Comparison of ENCODE assay signal across 11 cellular contexts in the genomic region with DNA sequence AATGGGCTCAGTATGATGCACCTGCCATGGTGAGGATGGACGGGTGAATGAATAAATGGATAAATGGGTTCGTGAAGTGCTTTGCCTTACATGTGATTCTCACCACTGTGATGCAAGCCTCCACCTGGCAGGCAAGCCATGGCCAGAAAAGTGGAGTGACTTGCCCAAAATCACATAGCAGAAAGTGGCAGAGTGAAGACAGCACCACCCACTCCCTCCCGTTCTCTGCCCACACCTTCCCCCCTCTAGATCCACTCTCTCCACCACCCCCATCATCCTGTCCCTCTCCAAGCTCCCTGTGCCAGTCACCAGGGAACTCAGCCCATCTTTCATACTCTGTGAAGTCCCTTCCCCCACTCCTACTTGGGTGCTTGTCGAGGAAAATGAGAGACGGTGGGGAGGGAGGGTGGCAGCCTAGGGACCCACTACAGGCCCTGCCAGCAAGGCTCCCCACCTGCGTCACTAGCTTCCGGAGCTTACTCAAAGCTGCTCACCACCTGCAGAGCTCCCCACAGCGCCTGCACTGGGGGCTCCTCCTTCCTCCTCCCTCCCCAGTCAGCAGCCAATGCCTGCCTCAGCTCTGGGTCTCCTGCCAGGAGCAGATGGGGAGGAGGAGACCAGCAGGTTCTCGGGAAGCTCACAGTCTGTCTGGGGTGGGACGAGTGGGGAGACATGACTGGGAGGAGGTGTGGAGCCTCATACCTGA.
DNase-seq lines count a peak whose midpoint lies in the region; ATAC-seq and TF ChIP-seq lines count a peak whose summit lies in the region.
"Had no signal": no experiment of that assay in that cellular context is flagged by ENCODE, and none has a peak within 500 bp of the region (broad histone marks: within the 10 kb centered on the region; RNA-seq: fewer than 3 reads in every experiment).

No MANE protein-coding gene starts in this region.

- ATAC-seq in DND-41 (ENCODE audit: insufficient read depth, low read depth) (peak; percentile 91), natural killer cell (peak in 2 of 3 donors; percentile 62 to 68), GM19467 (IDR thresholded peaks at IDR 0.05; ENCODE audit: unreplicated experiment) (no peak), HG02981 (IDR thresholded peaks at IDR 0.05; ENCODE audit: unreplicated experiment) (no peak)

- H2AFZ ChIP-seq in DND-41 (ENCODE audit: low read depth, low read length), result no peak overlapping the region

- peaks cover 50 to 52% of the 10 kb centered on the region in 2 donors for H3K27me3 Mint-ChIP-seq in natural killer cell (ENCODE audit: low read depth in 2 of 2)
- peaks cover 49% of the 10 kb centered on the region for H3K27me3 Mint-ChIP-seq in Caco-2 (ENCODE audit: insufficient read depth, unreplicated experiment)

- H3K27ac Mint-ChIP-seq in natural killer cell (no peak overlapping the region), Caco-2 (ENCODE audit: unreplicated experiment) (no peak overlapping the region)

- peaks cover 22% of the 10 kb centered on the region for H3K27me3 ChIP-seq in DND-41 (ENCODE audit: insufficient read depth, low read length, poor library complexity)
- H3K27me3 ChIP-seq in Caco-2 (replicated peaks; ENCODE audit: control insufficient read depth, insufficient read depth, low read length), result peaks cover 8% of the 10 kb centered on the region
- H3K27me3 ChIP-seq: vagina had no signal

- H3K4me3 ChIP-seq in DND-41 (ENCODE audit: low read depth in 1 of 2, low read length in 2 of 2) (no peak overlapping the region), Caco-2 (ENCODE audit: low read depth, low read length) (no peak overlapping the region)
- H3K4me3 ChIP-seq: vagina had no signal

- peak overlapping the region; percentile 77 for H3K4me3 Mint-ChIP-seq in natural killer cell
- no peak overlapping the region for H3K4me3 Mint-ChIP-seq in Caco-2 (ENCODE audit: unreplicated experiment)

- TF ChIP-seq CTCF in DND-41 (IDR thresholded peaks at IDR 0.05; ENCODE audit: borderline replicate concordance, extremely low read depth, low read length, poor library complexity, severe bottlenecking) (no peak), natural killer cell (IDR thresholded peaks at IDR 0.05) (no peak), GM10248 (IDR thresholded peaks at IDR 0.05; ENCODE audit: control extremely low read depth, extremely low read depth, low read depth, missing control alignments) (no peak), Caco-2 (IDR thresholded peaks at IDR 0.05; ENCODE audit: insufficient read depth in 1 of 2, low read depth in 1 of 2, low read length in 1 of 2, severe bottlenecking in 1 of 2, unreplicated experiment in 1 of 2) (no peak)

- DNase-seq in DND-41, result peak; percentile 60
- DNase-seq in NCI-H82 (lab: John Stamatoyannopoulos, UW), result peak; percentile 90
- peak; percentile 65 for DNase-seq in activated T-cell treated with anti-CD3 and anti-CD28 coated beads, Interleukin-2, amount 50 U/mL, for 1 hour
- no peak for DNase-seq in natural killer cell
- DNase-seq in GM10248 (ENCODE audit: extremely low spot score), result no peak
- no peak for DNase-seq in Caco-2

- H3K4me1 Mint-ChIP-seq in natural killer cell, result peaks cover 25 to 42% of the 10 kb centered on the region in 2 donors
- H3K4me1 Mint-ChIP-seq in Caco-2 (ENCODE audit: low read depth, unreplicated experiment), result no peaks in the 10 kb centered on the region

- H3K36me3 ChIP-seq in DND-41 (ENCODE audit: insufficient read depth, low read length), result no peaks in the 10 kb centered on the region
- no peaks in the 10 kb centered on the region for H3K36me3 ChIP-seq in Caco-2 (ENCODE audit: control insufficient read depth, insufficient read depth, low read length)
- H3K36me3 ChIP-seq: neutrophil, vagina had no signal

- no TSS peak for BruUV-seq in Caco-2 (replicated peaks; lab: Mats Ljungman, UMichigan)

- H4K20me1 ChIP-seq in DND-41 (ENCODE audit: insufficient read depth, low read length), result peaks cover 13% of the 10 kb centered on the region

- no peak overlapping the region for H3K4me2 ChIP-seq in DND-41 (ENCODE audit: insufficient read depth, low read length)
- H3K4me2 ChIP-seq: KMS-11 had no signal

- CTCF ChIA-PET in GM10248 (lab: Yijun Ruan, JAX), result interaction anchor here (1.0 to 12.1 kb wide), 7 partner anchors 18 to 121 kb away, joined by 3 to 154 read pairs (median 9); no protein-coding TSS in a partner anchor
- CTCF ChIA-PET in Caco-2 (lab: Charles Lee), result interaction anchor here (0.6 to 3.6 kb wide), 4 partner anchors 92 to 553 kb away, joined by 3 to 15 read pairs (median 8); no protein-coding TSS in a partner anchor

- no peak overlapping the region for H3K9ac ChIP-seq in DND-41 (ENCODE audit: low read depth, low read length)
- H3K9ac ChIP-seq: KMS-11 had no signal

- H3K4me1 ChIP-seq in DND-41 (ENCODE audit: insufficient read depth, low read length) (no peaks in the 10 kb centered on the region; the same call in 1 of the 2 replicates), Caco-2 (no peaks in the 10 kb centered on the region)

- H3K79me2 ChIP-seq in DND-41 (ENCODE audit: insufficient read depth, low read length), result no peaks in the 10 kb centered on the region

- H3K9me3 Mint-ChIP-seq in natural killer cell, result no peaks in the 10 kb centered on the region
- no peaks in the 10 kb centered on the region for H3K9me3 Mint-ChIP-seq in Caco-2 (ENCODE audit: unreplicated experiment)

- H3K27ac ChIP-seq in DND-41 (ENCODE audit: low read length), result no peak overlapping the region
- H3K27ac ChIP-seq: KMS-11, neutrophil, vagina had no signal

- POLR2A ChIA-PET in GM10248 (lab: Yijun Ruan, JAX) (no interaction called here), Caco-2 (lab: Charles Lee) (interaction anchor here (0.6 kb wide), 1 partner anchor 218 kb away, joined by 3 read pairs; no protein-coding TSS in a partner anchor)

- H3K36me3 Mint-ChIP-seq in natural killer cell, result no peaks in the 10 kb centered on the region
- no peaks in the 10 kb centered on the region for H3K36me3 Mint-ChIP-seq in Caco-2 (ENCODE audit: insufficient read depth, unreplicated experiment)

- no peaks in the 10 kb centered on the region for H3K9me3 ChIP-seq in DND-41 (ENCODE audit: insufficient read depth, low read length, severe bottlenecking)
- no peaks in the 10 kb centered on the region for H3K9me3 ChIP-seq in Caco-2
- H3K9me3 ChIP-seq: neutrophil, vagina had no signal

- intact Hi-C loops in natural killer cell (cut with micrococcal nuclease), result no loop called here
- intact Hi-C loops in Caco-2 (cut with micrococcal nuclease; ENCODE audit: unreplicated experiment), result no loop called here

Comparison
In these comparisons a context has a peak if more than half of its experiments do, and no peak if none do; other contexts are left out.
1. ATAC-seq: peak in DND-41 (single experiment) and natural killer cell (2 of 3); none in GM19467 (single experiment) and HG02981 (single experiment).
2. DNase-seq: peak in DND-41 (single experiment), NCI-H82 (single experiment) and activated T-cell treated with anti-CD3 and anti-CD28 coated beads, Interleukin-2, amount 50 U/mL, for 1 hour (single experiment); none in natural killer cell (single experiment), GM10248 (single experiment) and Caco-2 (0 of 2).